In genomic region chr6:63537959-63538300, GRCh38 we compare ENCODE assay signal across 1 cellular context.
TF ChIP-seq lines count a peak whose summit lies in the region.

No MANE protein-coding gene starts in this region.

TF ChIP-seq in GM12878, 131 proteins besides CTCF, POLR2A, EP300 and RAD21 (continued from another document):
- TF ChIP-seq ZNF592 (IDR thresholded peaks at IDR 0.05) (no peak), IKZF2 (IDR thresholded peaks at IDR 0.05) (peak in 1 of 2 experiments; percentile 42; a peak in 3 of 4 replicates), NR2C2 (IDR thresholded peaks at IDR 0.05; ENCODE audit: borderline replicate concordance, control insufficient read depth, insufficient read length, low read depth) (no peak), MTA2 (IDR thresholded peaks at IDR 0.05; ENCODE audit: low read depth) (no peak)
